12 cellular contexts compared by ENCODE assay signal in the genomic region with DNA sequence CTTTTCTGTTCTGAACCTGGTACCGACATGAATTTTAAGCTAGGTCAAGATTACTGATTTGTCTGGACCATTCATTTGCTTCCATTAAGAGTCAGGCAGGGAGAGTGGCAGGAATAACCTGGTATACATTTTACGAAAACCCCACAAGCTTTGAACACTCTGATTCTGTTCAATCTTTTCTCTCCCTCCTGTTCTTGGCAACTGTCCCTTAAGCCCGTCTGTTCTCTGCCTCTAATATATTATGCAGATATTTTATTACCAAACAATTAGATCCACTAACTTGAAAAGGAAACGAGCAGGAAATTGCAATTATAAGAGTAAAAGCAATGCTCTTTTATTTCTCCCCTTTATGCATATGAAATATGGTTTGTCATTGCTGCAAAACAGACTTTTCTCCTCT.
DNase-seq lines count a peak whose midpoint lies in the region; ATAC-seq lines count a peak whose summit lies in the region.
"Had no signal": no experiment of that assay in that cellular context is flagged by ENCODE, and none has a peak within 500 bp of the region (broad histone marks: within the 10 kb centered on the region; RNA-seq: fewer than 3 reads in every experiment).

No MANE protein-coding gene starts in this region.

- no peak for ATAC-seq in HG03039 (IDR thresholded peaks at IDR 0.05; ENCODE audit: unreplicated experiment)

- CTCF ChIA-PET in activated naive CD4-positive, alpha-beta T cell treated with anti-CD3 and anti-CD28 coated beads, Interleukin-2, amount 10 ng/mL, durations not matched to agents 7 days and 5 days (lab: Charles Lee), result no interaction called here

- H3K4me3 Mint-ChIP-seq in activated CD4-positive, alpha-beta T cell treated with anti-CD3 and anti-CD28 coated beads, Interleukin-2, amount 10 ng/mL, durations not matched to agents 24 days and 14 days, result no peak overlapping the region
- H3K4me3 Mint-ChIP-seq in activated naive CD4-positive, alpha-beta T cell treated with anti-CD3 and anti-CD28 coated beads, Interleukin-2, amount 10 ng/mL, durations not matched to agents 7 days and 5 days, result no peak overlapping the region
- H3K4me3 Mint-ChIP-seq: CD8-positive, alpha-beta memory T cell had no signal

- H3K36me3 Mint-ChIP-seq in activated CD4-positive, alpha-beta T cell treated with anti-CD3 and anti-CD28 coated beads, Interleukin-2, amount 10 ng/mL, durations not matched to agents 24 days and 14 days (ENCODE audit: low read depth), result no peaks in the 10 kb centered on the region
- H3K36me3 Mint-ChIP-seq in activated naive CD4-positive, alpha-beta T cell treated with anti-CD3 and anti-CD28 coated beads, Interleukin-2, amount 10 ng/mL, durations not matched to agents 7 days and 5 days, result no peaks in the 10 kb centered on the region
- H3K36me3 Mint-ChIP-seq: CD8-positive, alpha-beta memory T cell; IgD-negative memory B cell had no signal

- intact Hi-C loops in activated CD4-positive, alpha-beta T cell treated with anti-CD3 and anti-CD28 coated beads, Interleukin-2, amount 10 ng/mL, durations not matched to agents 24 days and 14 days (cut with micrococcal nuclease), result no loop called here

- H3K4me1 Mint-ChIP-seq in activated CD4-positive, alpha-beta T cell treated with anti-CD3 and anti-CD28 coated beads, Interleukin-2, amount 10 ng/mL, durations not matched to agents 24 days and 14 days, result no peaks in the 10 kb centered on the region
- H3K4me1 Mint-ChIP-seq in activated naive CD4-positive, alpha-beta T cell treated with anti-CD3 and anti-CD28 coated beads, Interleukin-2, amount 10 ng/mL, durations not matched to agents 7 days and 5 days, result no peaks in the 10 kb centered on the region
- H3K4me1 Mint-ChIP-seq: CD8-positive, alpha-beta memory T cell; IgD-negative memory B cell had no signal

- no peaks in the 10 kb centered on the region for H3K27me3 Mint-ChIP-seq in activated CD4-positive, alpha-beta T cell treated with anti-CD3 and anti-CD28 coated beads, Interleukin-2, amount 10 ng/mL, durations not matched to agents 24 days and 14 days
- no peaks in the 10 kb centered on the region for H3K27me3 Mint-ChIP-seq in activated naive CD4-positive, alpha-beta T cell treated with anti-CD3 and anti-CD28 coated beads, Interleukin-2, amount 10 ng/mL, durations not matched to agents 7 days and 5 days
- H3K27me3 Mint-ChIP-seq: IgD-negative memory B cell had no signal

- DNase-seq in NCI-H2171 treated with DMSO at 0.1 percent for 48 hours (lab: John Stamatoyannopoulos, UW), result peak; percentile 21
- DNase-seq in NCI-H2171 (lab: John Stamatoyannopoulos, UW), result no peak
- peak; percentile 78 for DNase-seq in DMS79 treated with DMSO at 0.1 percent for 48 hours (lab: John Stamatoyannopoulos, UW)
- peak; percentile 27 for DNase-seq in NCI-H1694 treated with DMSO at 0.1 percent for 48 hours (lab: John Stamatoyannopoulos, UW)
- no peak for DNase-seq in activated CD4-positive, alpha-beta T cell treated with anti-CD3 and anti-CD28 coated beads, Interleukin-2, amount 10 ng/mL, durations not matched to agents 24 days and 14 days
- no peak for DNase-seq in activated naive CD4-positive, alpha-beta T cell treated with anti-CD3 and anti-CD28 coated beads, Interleukin-2, amount 10 ng/mL, durations not matched to agents 7 days and 5 days
- DNase-seq: Caco-2; CD8-positive, alpha-beta memory T cell; EL; GDM1 had no signal

- no peaks in the 10 kb centered on the region for H3K9me3 Mint-ChIP-seq in activated CD4-positive, alpha-beta T cell treated with anti-CD3 and anti-CD28 coated beads, Interleukin-2, amount 10 ng/mL, durations not matched to agents 24 days and 14 days
- H3K9me3 Mint-ChIP-seq in activated naive CD4-positive, alpha-beta T cell treated with anti-CD3 and anti-CD28 coated beads, Interleukin-2, amount 10 ng/mL, durations not matched to agents 7 days and 5 days, result no peaks in the 10 kb centered on the region

- no peak overlapping the region for H3K27ac Mint-ChIP-seq in activated CD4-positive, alpha-beta T cell treated with anti-CD3 and anti-CD28 coated beads, Interleukin-2, amount 10 ng/mL, durations not matched to agents 24 days and 14 days
- no peak overlapping the region for H3K27ac Mint-ChIP-seq in activated naive CD4-positive, alpha-beta T cell treated with anti-CD3 and anti-CD28 coated beads, Interleukin-2, amount 10 ng/mL, durations not matched to agents 7 days and 5 days
- H3K27ac Mint-ChIP-seq: CD8-positive, alpha-beta memory T cell; IgD-negative memory B cell had no signal

Comparison
In these comparisons a context has a peak if more than half of its experiments do, and no peak if none do; other contexts are left out.
1. DNase-seq: peak in NCI-H2171 treated with DMSO at 0.1 percent for 48 hours (single experiment), DMS79 treated with DMSO at 0.1 percent for 48 hours (single experiment) and NCI-H1694 treated with DMSO at 0.1 percent for 48 hours (single experiment); none in NCI-H2171 (single experiment), activated CD4-positive, alpha-beta T cell treated with anti-CD3 and anti-CD28 coated beads, Interleukin-2, amount 10 ng/mL, durations not matched to agents 24 days and 14 days (single experiment) and activated naive CD4-positive, alpha-beta T cell treated with anti-CD3 and anti-CD28 coated beads, Interleukin-2, amount 10 ng/mL, durations not matched to agents 7 days and 5 days (single experiment).